In the genomic region with DNA sequence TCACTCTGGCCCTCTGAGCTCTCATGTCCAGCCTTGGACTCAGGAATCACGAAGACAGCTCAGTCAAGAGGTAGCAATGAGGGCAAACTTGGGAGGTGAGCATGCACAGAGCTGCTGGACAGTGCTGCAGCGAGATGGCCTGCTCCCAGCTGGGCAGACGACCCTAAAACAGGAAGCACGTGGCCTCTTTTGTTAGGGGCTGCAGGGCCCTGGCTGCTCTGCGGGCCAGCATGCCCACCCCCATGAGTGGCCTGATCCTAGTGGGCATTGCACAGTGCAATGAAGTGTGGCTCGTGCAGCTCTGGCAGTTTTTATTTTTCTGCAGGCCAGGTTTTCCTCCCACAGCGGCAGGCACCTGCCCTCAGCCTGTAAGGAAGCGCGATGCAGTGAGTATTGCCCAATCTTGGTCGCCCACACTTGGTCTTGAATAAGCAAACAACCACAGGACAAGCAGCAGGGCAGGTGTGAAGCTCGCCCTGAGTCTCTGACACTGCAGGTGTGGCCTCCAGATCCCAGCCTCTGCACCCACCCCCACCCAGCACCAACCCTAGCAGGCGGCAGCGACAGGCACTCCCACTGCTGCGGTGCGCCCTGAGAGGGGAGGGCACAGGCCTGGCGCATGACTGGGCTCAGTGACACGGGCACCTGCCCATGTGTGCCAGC, we compare ENCODE assay signal across 8 cellular contexts.
DNase-seq lines count a peak whose midpoint lies in the region; ATAC-seq, FAIRE-seq and TF ChIP-seq lines count a peak whose summit lies in the region.

No MANE protein-coding gene starts in this region.

- intact Hi-C loops in A673 (cut with micrococcal nuclease; ENCODE audit: unreplicated experiment) = no loop called here

- H3K79me2 ChIP-seq in osteoblast (ENCODE audit: insufficient read depth, low read length) = no peaks in the 10 kb centered on the region

- BruUV-seq in A673 (replicated peaks; lab: Mats Ljungman, UMichigan) = no TSS peak

- H3K4me2 ChIP-seq in osteoblast (ENCODE audit: insufficient read depth, low read length) = no peak overlapping the region

- no peak for ATAC-seq in HG02981 (IDR thresholded peaks at IDR 0.05; ENCODE audit: unreplicated experiment)

- no peaks in the 10 kb centered on the region for H3K4me1 ChIP-seq in osteoblast (ENCODE audit: insufficient read depth, low read length)
- no peaks in the 10 kb centered on the region for H3K4me1 ChIP-seq in A673 (ENCODE audit: insufficient read depth, low read length, poor library complexity, severe bottlenecking)

- H3K9me3 ChIP-seq in osteoblast (ENCODE audit: low read depth, low read length) (no peaks in the 10 kb centered on the region), A673 (ENCODE audit: low read depth, low read length, poor library complexity, severe bottlenecking) (no peaks in the 10 kb centered on the region)

- POLR2A ChIA-PET in A673 (lab: Charles Lee; ENCODE audit: low non-redundant PET) = no interaction called here

- no peaks in the 10 kb centered on the region for H3K27me3 ChIP-seq in osteoblast (ENCODE audit: insufficient read depth, low read length)
- no peaks in the 10 kb centered on the region for H3K27me3 ChIP-seq in A673 (replicated peaks; ENCODE audit: insufficient read depth, low read depth, low read length, poor library complexity)

- peak; percentile 28 for DNase-seq in activated CD4-positive, CD25-positive, alpha-beta regulatory T cell treated with anti-CD3 and anti-CD28 coated beads, Interleukin-2, amount 50 U/mL, for 16 hours (ENCODE audit: low read depth, low spot score)
- DNase-seq in activated CD4-positive, CD25-positive, alpha-beta regulatory T cell treated with anti-CD3 and anti-CD28 coated beads, Interleukin-2, amount 50 U/mL, for 72 hours = no peak
- DNase-seq in NCI-H510A (lab: John Stamatoyannopoulos, UW) = peak; percentile 97
- DNase-seq in activated naive CD4-positive, alpha-beta T cell treated with anti-CD3 and anti-CD28 coated beads, Interleukin-2, amount 50 U/mL, for 16 hours = peak; percentile 54
- DNase-seq in osteoblast (ENCODE audit: insufficient read length, low spot score, missing footprints) = peak; percentile 2
- no peak for DNase-seq in RCC 7860 (ENCODE audit: low spot score)
- DNase-seq in A673 (ENCODE audit: low spot score) = no peak

- H2AFZ ChIP-seq in osteoblast (ENCODE audit: low read length) = no peak overlapping the region

- CTCF ChIA-PET in A673 (lab: Charles Lee) = no interaction called here

- TF ChIP-seq CTCF in osteoblast (IDR thresholded peaks at IDR 0.05; ENCODE audit: extremely low read depth, low read depth, low read length) (no peak), A673 (conservative IDR thresholded peaks at IDR 0.05; ENCODE audit: low read depth, low read length) (no peak)

- H4K20me1 ChIP-seq in osteoblast (ENCODE audit: insufficient read depth, low read length) = no peaks in the 10 kb centered on the region

- H3K4me3 ChIP-seq in osteoblast (ENCODE audit: insufficient read depth, low read length) (no peak overlapping the region), A673 (ENCODE audit: low read depth, low read length, poor library complexity, severe bottlenecking) (no peak overlapping the region)

- H3K36me3 ChIP-seq in osteoblast (ENCODE audit: insufficient read depth, low read length) = no peaks in the 10 kb centered on the region
- no peaks in the 10 kb centered on the region for H3K36me3 ChIP-seq in A673 (ENCODE audit: insufficient read depth, low read length, poor library complexity, severe bottlenecking)

- no peak overlapping the region for H3K27ac ChIP-seq in osteoblast (ENCODE audit: low read depth, low read length)
- H3K27ac ChIP-seq in A673 (ENCODE audit: low read depth, low read length, poor library complexity, severe bottlenecking) = no peak overlapping the region

- no peak for FAIRE-seq in RCC 7860 (lab: Jason Lieb, UNC)

Comparison
In these comparisons a context has a peak if more than half of its experiments do, and no peak if none do; other contexts are left out.
1. DNase-seq: peak in activated CD4-positive, CD25-positive, alpha-beta regulatory T cell treated with anti-CD3 and anti-CD28 coated beads, Interleukin-2, amount 50 U/mL, for 16 hours (single experiment), NCI-H510A (single experiment), activated naive CD4-positive, alpha-beta T cell treated with anti-CD3 and anti-CD28 coated beads, Interleukin-2, amount 50 U/mL, for 16 hours (single experiment) and osteoblast (single experiment); none in activated CD4-positive, CD25-positive, alpha-beta regulatory T cell treated with anti-CD3 and anti-CD28 coated beads, Interleukin-2, amount 50 U/mL, for 72 hours (single experiment), RCC 7860 (single experiment) and A673 (single experiment).